ENCODE assay signal across 12 cellular contexts in the genomic region with DNA sequence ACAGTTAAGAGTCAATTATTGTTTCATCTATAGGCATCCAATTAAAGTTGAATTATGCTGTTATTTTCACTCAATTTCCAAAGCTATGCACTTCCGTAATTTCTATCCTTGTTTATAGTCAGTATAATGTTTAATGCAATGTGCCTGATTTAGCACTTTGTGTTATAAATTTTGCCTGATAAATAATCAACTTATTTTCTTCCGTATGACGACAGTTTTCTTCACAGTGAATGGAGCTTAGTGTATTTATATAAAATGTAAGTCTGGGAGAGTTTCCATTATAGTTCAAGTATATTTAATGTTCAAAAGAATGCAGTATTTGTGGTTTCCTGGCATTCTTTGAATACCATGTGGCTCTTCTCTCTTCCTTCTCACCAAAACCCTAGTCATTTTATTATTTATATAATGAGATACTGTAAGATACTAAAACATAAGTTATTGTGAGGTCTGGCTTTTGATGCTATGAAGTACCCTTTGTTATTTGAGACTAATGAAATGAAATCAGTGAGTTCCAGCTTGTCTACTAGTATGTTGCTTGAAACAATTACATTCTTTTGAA.
DNase-seq lines count a peak whose midpoint lies in the region; ATAC-seq and TF ChIP-seq lines count a peak whose summit lies in the region.
"Had no signal": no experiment of that assay in that cellular context is flagged by ENCODE, and none has a peak within 500 bp of the region (broad histone marks: within the 10 kb centered on the region; RNA-seq: fewer than 3 reads in every experiment).

No MANE protein-coding gene starts in this region.

- H3K4me1 ChIP-seq in Loucy (ENCODE audit: insufficient read depth, low read length, poor library complexity, severe bottlenecking): peaks cover 27% of the 10 kb centered on the region

- no peak overlapping the region for H3K9ac ChIP-seq in Loucy (ENCODE audit: low read depth, low read length, poor library complexity, severe bottlenecking)

- no peaks in the 10 kb centered on the region for H3K36me3 ChIP-seq in Loucy (ENCODE audit: insufficient read depth, low read length)

- H3K9me3 Mint-ChIP-seq in CD4-positive, alpha-beta T cell: no peaks in the 10 kb centered on the region
- H3K9me3 Mint-ChIP-seq in naive thymus-derived CD8-positive, alpha-beta T cell: peaks cover 0 to 13% (median 4%) of the 10 kb centered on the region in 9 donors

- H3K27ac Mint-ChIP-seq in CD4-positive, alpha-beta T cell: peak overlapping the region; percentile 2
- H3K27ac Mint-ChIP-seq in naive thymus-derived CD8-positive, alpha-beta T cell: peak overlapping the region in 6 of 10 donors; percentile 6 to 81 (median 31)

- H3K4me3 ChIP-seq in Loucy (ENCODE audit: low read length, poor library complexity, severe bottlenecking): no peak overlapping the region

- no peak for DNase-seq in CD4-positive, alpha-beta T cell
- DNase-seq in astrocyte of the hippocampus (ENCODE audit: low read depth, low spot score) (peak; percentile 66), cardiac septum (ENCODE audit: low spot score) (no peak)
- no peak for DNase-seq in naive thymus-derived CD8-positive, alpha-beta T cell
- DNase-seq in activated CD4-positive, CD25-positive, alpha-beta regulatory T cell treated with anti-CD3 and anti-CD28 coated beads, Interleukin-2, amount 50 U/mL, for 72 hours: no peak
- DNase-seq: activated CD4-positive, alpha-beta T cell treated with anti-CD3 and anti-CD28 coated beads for 48 hours; aorta; NCI-H1436; retina had no signal

- H3K4me1 Mint-ChIP-seq in CD4-positive, alpha-beta T cell (ENCODE audit: low read depth): peaks cover 82% of the 10 kb centered on the region
- H3K4me1 Mint-ChIP-seq in naive thymus-derived CD8-positive, alpha-beta T cell: peaks cover 33 to 79% (median 70%) of the 10 kb centered on the region in 4 donors

- no peak overlapping the region for H2AFZ ChIP-seq in Loucy (ENCODE audit: low read length)

- TF ChIP-seq CTCF in CD4-positive, alpha-beta T cell (IDR thresholded peaks at IDR 0.05): no peak
- TF ChIP-seq CTCF in Loucy (conservative IDR thresholded peaks at IDR 0.05; ENCODE audit: low read length): no peak

- POLR2A ChIA-PET in CD4-positive, alpha-beta T cell (lab: Charles Lee): no interaction called here
- POLR2A ChIA-PET in naive thymus-derived CD8-positive, alpha-beta T cell (lab: Charles Lee): no interaction called here

- no peaks in the 10 kb centered on the region for H3K79me2 ChIP-seq in Loucy (ENCODE audit: insufficient read depth, low read length)

- no peaks in the 10 kb centered on the region for H3K9me2 ChIP-seq in Loucy (replicated peaks; ENCODE audit: low read depth, low read length)

- H3F3A ChIP-seq in Loucy (ENCODE audit: low read depth): peaks cover 8% of the 10 kb centered on the region; the same call in 1 of the 2 replicates

- peaks cover 18% of the 10 kb centered on the region for H4K20me1 ChIP-seq in Loucy (ENCODE audit: insufficient read depth, low read length, poor library complexity, severe bottlenecking)

- H3K27me3 ChIP-seq in CD4-positive, alpha-beta T cell (ENCODE audit: control insufficient read depth, insufficient read depth, low read length): no peaks in the 10 kb centered on the region
- peaks cover 77% of the 10 kb centered on the region for H3K27me3 ChIP-seq in Loucy (ENCODE audit: insufficient read depth, low read length, poor library complexity, severe bottlenecking)

- H3K27me3 Mint-ChIP-seq in CD4-positive, alpha-beta T cell: no peaks in the 10 kb centered on the region
- no peaks in the 10 kb centered on the region for H3K27me3 Mint-ChIP-seq in naive thymus-derived CD8-positive, alpha-beta T cell

- peaks cover 34% of the 10 kb centered on the region for H3K36me3 Mint-ChIP-seq in CD4-positive, alpha-beta T cell (ENCODE audit: low read depth)
- peaks cover 0 to 16% (median 3%) of the 10 kb centered on the region in 3 donors for H3K36me3 Mint-ChIP-seq in naive thymus-derived CD8-positive, alpha-beta T cell

- CTCF ChIA-PET in CD4-positive, alpha-beta T cell (lab: Charles Lee): no interaction called here

- no peak for ATAC-seq in CD4-positive, alpha-beta T cell (ENCODE audit: poor library complexity)
- ATAC-seq in naive thymus-derived CD8-positive, alpha-beta T cell: no peak
- ATAC-seq in HG03460 (IDR thresholded peaks at IDR 0.05; ENCODE audit: unreplicated experiment): no peak
- ATAC-seq in HG03025 (IDR thresholded peaks at IDR 0.05; ENCODE audit: low FRiP score, unreplicated experiment): no peak

- intact Hi-C loops in CD4-positive, alpha-beta T cell (cut with DNase I, micrococcal nuclease): no loop called here
- intact Hi-C loops in cardiac septum (cut with DNase I): no loop called here

- H3K27ac ChIP-seq in CD4-positive, alpha-beta T cell (ENCODE audit: low read depth, low read length): no peak overlapping the region

- no peaks in the 10 kb centered on the region for H3K9me3 ChIP-seq in CD4-positive, alpha-beta T cell (ENCODE audit: control insufficient read depth, low read length)
- H3K9me3 ChIP-seq in Loucy (ENCODE audit: insufficient read depth, low read depth, low read length): no peaks in the 10 kb centered on the region

- peak overlapping the region; percentile 19 for H3K4me2 ChIP-seq in Loucy (ENCODE audit: low read depth, low read length, poor library complexity, severe bottlenecking)

- H3K4me3 Mint-ChIP-seq in CD4-positive, alpha-beta T cell: no peak overlapping the region
- peak overlapping the region in 4 of 10 donors; percentile 3 to 43 (median 24) for H3K4me3 Mint-ChIP-seq in naive thymus-derived CD8-positive, alpha-beta T cell
